ENCODE assay signal across 1 cellular context in genomic region chr10:32958085-32958991, GRCh38.
TF ChIP-seq lines count a peak whose summit lies in the region.

Gene ITGB1, minus strand, starts transcription at chr10:32958230. Its CDS starts 22,672 bp downstream, at chr10:32935558.

TF ChIP-seq in HepG2, 621 proteins besides CTCF, POLR2A, EP300 and RAD21 (continued from another document and continues in another):
- TF ChIP-seq KIAA2018 (CRISPR knock-in tag; IDR thresholded peaks at IDR 0.05; ENCODE audit: borderline replicate concordance) (no peak), ZNF720 (CRISPR knock-in tag; IDR thresholded peaks at IDR 0.05) (no peak), GPBP1L1 (CRISPR knock-in tag; IDR thresholded peaks at IDR 0.05) (no peak), ZNF841 (CRISPR knock-in tag; IDR thresholded peaks at IDR 0.05; ENCODE audit: borderline replicate concordance) (no peak), ZNF512 (CRISPR knock-in tag; IDR thresholded peaks at IDR 0.05) (no peak), ZNF687 (CRISPR knock-in tag; IDR thresholded peaks at IDR 0.05) (peak; percentile 91), TBL1XR1 (IDR thresholded peaks at IDR 0.05; ENCODE audit: borderline replicate concordance, low read length, partially characterized antibody) (no peak), NFKB2 (CRISPR knock-in tag; IDR thresholded peaks at IDR 0.05; ENCODE audit: borderline replicate concordance) (peak; percentile 78; the same call in 1 of the 2 replicates), ATAD3A (CRISPR knock-in tag; IDR thresholded peaks at IDR 0.05) (no peak), CHD4 (IDR thresholded peaks at IDR 0.05; ENCODE audit: borderline replicate concordance, low read length) (no peak), ZNF274 (CRISPR knock-in tag; IDR thresholded peaks at IDR 0.05) (peak; percentile 80; the same call in 1 of the 2 replicates), CHCHD3 (CRISPR knock-in tag; IDR thresholded peaks at IDR 0.05) (no peak), SIX4 (CRISPR knock-in tag; IDR thresholded peaks at IDR 0.05) (no peak; the same call in 1 of the 2 replicates), NFIC (IDR thresholded peaks at IDR 0.05; ENCODE audit: low read length) (no peak), ARID5B (CRISPR knock-in tag; IDR thresholded peaks at IDR 0.05) (peak; percentile 87), ZNF713 (CRISPR knock-in tag; IDR thresholded peaks at IDR 0.05) (0 out of 2 replicates have a peak, but pooled peaks have one; percentile 64), ZNF644 (CRISPR knock-in tag; IDR thresholded peaks at IDR 0.05; ENCODE audit: low read depth) (no peak), NR1H2 (CRISPR knock-in tag; IDR thresholded peaks at IDR 0.05; ENCODE audit: borderline replicate concordance, low read depth) (0 out of 2 replicates have a peak, but pooled peaks have one; percentile 25), SP140L (CRISPR knock-in tag; IDR thresholded peaks at IDR 0.05; ENCODE audit: borderline replicate concordance) (no peak), NFE2 (CRISPR knock-in tag; IDR thresholded peaks at IDR 0.05) (no peak), MIER3 (CRISPR knock-in tag; IDR thresholded peaks at IDR 0.05; ENCODE audit: borderline replicate concordance) (peak; percentile 80; the same call in 1 of the 2 replicates), HMG20B (CRISPR knock-in tag; conservative IDR thresholded peaks at IDR 0.05) (peak; percentile 59; the same call in 1 of the 2 replicates), ZNF749 (CRISPR knock-in tag; IDR thresholded peaks at IDR 0.05; ENCODE audit: borderline replicate concordance) (0 out of 2 replicates have a peak, but pooled peaks have one; percentile 11), ZNF891 (CRISPR knock-in tag; IDR thresholded peaks at IDR 0.05) (peak; percentile 71; the same call in 1 of the 2 replicates), ATF7 (IDR thresholded peaks at IDR 0.05) (no peak), ATF7 (CRISPR knock-in tag; IDR thresholded peaks at IDR 0.05) (no peak), REPIN1 (CRISPR knock-in tag; IDR thresholded peaks at IDR 0.05; ENCODE audit: borderline replicate concordance, low read depth) (peak; percentile 92), PTBP1 (IDR thresholded peaks at IDR 0.05; ENCODE audit: low read depth, low read length, poor library complexity, severe bottlenecking) (peak; percentile 57), RBM22 (optimal IDR thresholded peaks at IDR 0.05; ENCODE audit: low read length) (peak; percentile 78), DNMT1 (CRISPR knock-in tag; IDR thresholded peaks at IDR 0.05) (peak; percentile 84; the same call in 1 of the 2 replicates), PHF20 (CRISPR knock-in tag; IDR thresholded peaks at IDR 0.05) (peak; percentile 76), GATAD1 (CRISPR knock-in tag; IDR thresholded peaks at IDR 0.05) (peak; percentile 69), ZKSCAN5 (CRISPR knock-in tag; IDR thresholded peaks at IDR 0.05) (no peak), CENPX (CRISPR knock-in tag; IDR thresholded peaks at IDR 0.05) (no peak), ZIK1 (CRISPR knock-in tag; IDR thresholded peaks at IDR 0.05; ENCODE audit: borderline replicate concordance, low read depth) (peak; percentile 78), SRY (CRISPR knock-in tag; IDR thresholded peaks at IDR 0.05) (no peak; the same call in 1 of the 2 replicates), SIN3A (IDR thresholded peaks at IDR 0.05; ENCODE audit: borderline replicate concordance, low read depth, low read length) (peak; percentile 80; the same call in 1 of the 2 replicates), ZFP36 (IDR thresholded peaks at IDR 0.05; ENCODE audit: borderline replicate concordance, low read depth, low read length, partially characterized antibody) (no peak), RFX5 (IDR thresholded peaks at IDR 0.05; ENCODE audit: low read depth, low read length) (no peak), ZBTB8A (CRISPR knock-in tag; IDR thresholded peaks at IDR 0.05; ENCODE audit: borderline replicate concordance, low read depth) (no peak), EED (CRISPR knock-in tag; IDR thresholded peaks at IDR 0.05) (peak; percentile 82), USF2 (IDR thresholded peaks at IDR 0.05; ENCODE audit: low read depth, low read length) (no peak), USF2 (CRISPR knock-in tag; IDR thresholded peaks at IDR 0.05; ENCODE audit: borderline replicate concordance) (peak; percentile 45; the same call in 1 of the 2 replicates)
